ENCODE assay signal across 22 cellular contexts in the genomic region with DNA sequence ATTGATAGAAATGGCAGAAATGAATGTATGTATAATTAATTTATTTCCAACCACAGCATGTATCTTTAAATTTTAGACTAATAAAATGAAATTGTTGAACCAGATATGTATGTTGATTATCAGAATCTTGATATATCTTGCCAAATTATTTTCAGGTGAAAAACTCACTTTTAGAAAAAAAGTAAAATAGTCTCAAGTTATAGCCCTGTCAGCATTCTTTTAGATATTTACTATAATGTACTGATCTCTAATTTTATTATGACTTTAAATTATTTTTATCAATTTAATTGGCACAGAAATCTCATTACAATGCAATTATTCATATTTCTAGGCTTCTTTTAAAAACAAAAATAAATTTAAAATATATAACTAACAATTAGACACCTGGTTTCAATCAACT.
"Had no signal": no experiment of that assay in that cellular context is flagged by ENCODE, and none has a peak within 500 bp of the region (broad histone marks: within the 10 kb centered on the region; RNA-seq: fewer than 3 reads in every experiment).

No MANE protein-coding gene starts in this region.

- FAIRE-seq: HTR-8/SVneo had no signal

- H3K9me3 ChIP-seq: SJSA1 had no signal

- H3K36me3 ChIP-seq: SJSA1 had no signal

- H3K4me2 ChIP-seq: KMS-11 had no signal

- H3K9ac ChIP-seq: KMS-11 had no signal

- H3K4me1 ChIP-seq: SJSA1 had no signal

- DNase-seq: Kasumi-1, MM.1S, NCI-H1092 treated with DMSO at 0.1 percent for 48 hours, NCI-H1436, NCI-H187, NCI-H2029, NCI-H2081 treated with DMSO at 0.1 percent for 48 hours, NCI-H2171, NCI-H226, NCI-H446, NCI-H510A, NCI-H524 treated with DMSO at 0.1 percent for 48 hours, NCI-H69, NCI-H774, Right ventricle myocardium superior, RPMI8226, SIG-M5 had no signal

- H3K4me3 ChIP-seq: SJSA1, SK-N-MC had no signal

- H3K27me3 ChIP-seq: SJSA1 had no signal

- H3K27ac ChIP-seq: HL-60, KMS-11, SJSA1, SK-N-MC had no signal
